In the genomic region with DNA sequence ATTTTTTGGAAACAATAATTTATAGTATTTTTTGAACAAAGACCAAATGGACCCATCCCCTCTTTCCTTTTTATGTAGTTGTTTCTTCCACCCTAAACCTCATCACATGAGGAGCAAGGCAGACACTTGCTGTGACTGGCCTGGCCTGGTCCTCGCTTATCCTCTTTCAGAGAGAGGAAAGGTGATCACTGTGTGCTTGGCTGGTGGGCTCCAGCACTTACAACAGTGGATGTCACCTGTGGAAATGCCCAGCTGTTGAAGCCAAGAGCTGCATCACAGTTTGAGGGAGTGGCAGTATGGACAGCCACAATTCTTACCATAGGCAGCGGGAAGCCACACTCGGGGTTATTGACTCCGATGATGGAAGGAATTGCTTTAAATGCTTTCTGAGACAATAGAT, we compare ENCODE assay signal across 20 cellular contexts.
"Had no signal": no experiment of that assay in that cellular context is flagged by ENCODE, and none has a peak within 500 bp of the region (broad histone marks: within the 10 kb centered on the region; RNA-seq: fewer than 3 reads in every experiment).

No MANE protein-coding gene starts in this region.

- H3K4me1 ChIP-seq: lower lobe of right lung, prostate gland, right atrium auricular region, thyroid gland had no signal

- H3K27me3 ChIP-seq: right atrium auricular region, thyroid gland had no signal

- H3K4me1 Mint-ChIP-seq: nephron; neural progenitor cell; stimulated activated effector memory CD8-positive, alpha-beta T cell treated with anti-CD3 and anti-CD28 coated beads, Interleukin-12 subunit alpha, Interleukin-12 subunit beta, amount 100 ng/mL, for 72 hours had no signal

- H3K9me3 ChIP-seq: lower lobe of right lung, prostate gland, right atrium auricular region, stomach, thyroid gland had no signal

- H3K9ac ChIP-seq: neural progenitor cell had no signal

- H3K9me3 Mint-ChIP-seq: nephron; neural progenitor cell; stimulated activated effector memory CD8-positive, alpha-beta T cell treated with anti-CD3 and anti-CD28 coated beads, Interleukin-12 subunit alpha, Interleukin-12 subunit beta, amount 100 ng/mL, for 72 hours had no signal

- H3K27ac Mint-ChIP-seq: nephron; neural progenitor cell; stimulated activated effector memory CD8-positive, alpha-beta T cell treated with anti-CD3 and anti-CD28 coated beads, Interleukin-12 subunit alpha, Interleukin-12 subunit beta, amount 100 ng/mL, for 72 hours had no signal

- H3K4me3 ChIP-seq: lower lobe of right lung, neural progenitor cell, prostate gland, right atrium auricular region, smooth muscle cell, stomach, thyroid gland had no signal

- H3K36me3 Mint-ChIP-seq: neural progenitor cell; stimulated activated effector memory CD8-positive, alpha-beta T cell treated with anti-CD3 and anti-CD28 coated beads, Interleukin-12 subunit alpha, Interleukin-12 subunit beta, amount 100 ng/mL, for 72 hours had no signal

- H3K27ac ChIP-seq: epithelial cell of prostate, lower lobe of right lung, neural progenitor cell, prostate gland, right atrium auricular region, stomach, thyroid gland had no signal

- H3K4me3 Mint-ChIP-seq: nephron; neural progenitor cell; stimulated activated effector memory CD8-positive, alpha-beta T cell treated with anti-CD3 and anti-CD28 coated beads, Interleukin-12 subunit alpha, Interleukin-12 subunit beta, amount 100 ng/mL, for 72 hours had no signal

- H3K36me3 ChIP-seq: lower lobe of right lung, neural progenitor cell, prostate gland, right atrium auricular region, stomach, thyroid gland had no signal

- DNase-seq: cerebellar nuclear complex; cortex of kidney; effector CD4-positive, alpha-beta T cell; foreskin melanocyte; left ventricle myocardium superior; lower lobe of right lung; stimulated activated CD4-positive, alpha-beta T cell treated with anti-CD3 and anti-CD28 coated beads, Interleukin-12 subunit alpha, Interleukin-12 subunit beta, amount 100 ng/mL, for 4 hours; stimulated activated CD4-positive, alpha-beta T cell treated with anti-CD3 and anti-CD28 coated beads, Interleukin-2, amount 100 ng/mL, for 24 hours; stimulated activated CD4-positive, alpha-beta T cell treated with anti-CD3 and anti-CD28 coated beads, Interleukin-4, amount 100 ng/mL, for 24 hours; stimulated activated naive CD4-positive, alpha-beta T cell treated with Interleukin-2 at 50 U/mL for 16 hours; stomach; thyroid gland; trophoblast cell had no signal
